ENCODE assay signal across 13 cellular contexts in the genomic region with DNA sequence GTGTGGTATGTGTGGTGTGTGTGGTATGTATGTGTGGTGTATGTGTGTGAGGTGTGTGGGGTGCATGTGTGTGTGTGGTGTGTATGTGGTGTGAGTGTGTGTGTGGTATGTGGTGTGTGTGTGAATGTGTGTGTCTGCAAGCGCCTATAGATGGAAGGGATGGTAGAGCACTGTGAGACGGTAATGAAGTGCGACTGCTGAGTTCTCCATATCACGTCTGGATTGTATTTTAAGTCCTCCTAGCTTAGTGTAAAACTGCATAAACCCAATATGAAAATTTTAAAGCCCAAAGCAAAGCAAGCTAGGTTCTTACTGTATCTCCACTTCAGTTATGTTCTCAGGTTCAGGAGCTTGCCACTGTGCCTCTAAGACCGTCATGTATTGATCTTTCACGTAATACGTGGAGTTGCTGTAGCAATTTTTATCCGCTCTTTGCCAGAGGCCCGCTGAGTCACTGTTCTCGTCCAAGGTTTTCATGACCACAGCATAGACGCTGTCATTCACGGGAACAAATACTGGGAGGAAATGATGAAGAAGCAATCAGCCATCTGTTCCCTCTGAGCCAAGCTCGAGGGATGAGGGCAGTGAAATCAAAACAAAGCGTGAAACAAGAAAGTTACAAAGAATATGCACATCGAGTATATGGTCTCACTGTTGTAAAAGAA. TPM values are rescaled to one million over a fixed set of nuclear protein-coding genes. Genes with fewer than 3 reads are reported as not detected.
DNase-seq lines count a peak whose midpoint lies in the region; ATAC-seq and TF ChIP-seq lines count a peak whose summit lies in the region.
"Had no signal": no experiment of that assay in that cellular context is flagged by ENCODE, and none has a peak within 500 bp of the region (broad histone marks: within the 10 kb centered on the region; RNA-seq: fewer than 3 reads in every experiment).

No MANE protein-coding gene starts in this region.

- peak overlapping the region; percentile 48 for H3K27ac ChIP-seq in brain microvascular endothelial cell
- H3K27ac ChIP-seq: ovary had no signal

- peak; percentile 66 for DNase-seq in Daoy (ENCODE audit: low read depth)
- peak; percentile 17 for DNase-seq in NCI-H146 treated with DMSO at 0.1 percent for 48 hours (lab: John Stamatoyannopoulos, UW; ENCODE audit: unreplicated experiment)
- peak; percentile 90 for DNase-seq in brain microvascular endothelial cell
- DNase-seq in lung microvascular endothelial cell (ENCODE audit: low read depth in 2 of 2), result peak; percentile 56 to 90
- no peak for DNase-seq in ecto neural progenitor cell (ENCODE audit: low spot score)
- DNase-seq in NCI-H187 treated with DMSO at 0.1 percent for 48 hours (lab: John Stamatoyannopoulos, UW), result no peak
- DNase-seq: KG1; ovary; stimulated activated naive CD8-positive, alpha-beta T cell treated with anti-CD3 and anti-CD28 coated beads, Interleukin-15, amount 100 ng/mL, for 72 hours; SW 1271 had no signal

- ATAC-seq in HG02884 (IDR thresholded peaks at IDR 0.05; ENCODE audit: unreplicated experiment), result no peak
- ATAC-seq in GM21737 (IDR thresholded peaks at IDR 0.05; ENCODE audit: unreplicated experiment), result no peak

- TF ChIP-seq CTCF in brain microvascular endothelial cell (IDR thresholded peaks at IDR 0.05; ENCODE audit: low read depth, low read length, missing control alignments), result no peak

- in situ Hi-C loops in brain microvascular endothelial cell (cut with HindIII; ENCODE audit: low pct_ligation_motif_present, low sequenced_read_pairs), result no loop called here

- no peak overlapping the region for H3K4me3 ChIP-seq in brain microvascular endothelial cell (ENCODE audit: low read depth, low read length)
- H3K4me3 ChIP-seq: ovary had no signal

- H3K36me3 ChIP-seq in brain microvascular endothelial cell (replicated peaks), result no peaks in the 10 kb centered on the region
- H3K36me3 ChIP-seq: ovary had no signal

- no peaks in the 10 kb centered on the region for H3K27me3 ChIP-seq in brain microvascular endothelial cell (replicated peaks)
- H3K27me3 ChIP-seq: ovary had no signal

RNA-seq across cellular contexts. Expression of gene PLET1, which starts 5.5 kb away (rescaled TPM):
- total RNA-seq in Daoy (2014; rRNA removed; shearing (Covaris generic)), result not detected in 2 replicates
- total RNA-seq in lung microvascular endothelial cell, result not detected in 2 replicates
- total RNA-seq: activated T-helper 2 cell treated with anti-CD3 and anti-CD28 coated beads, Interferon-gamma antibody, Interleukin-2, Interleukin-4, amounts not matched to agents 10 μg/mL and 5 μg/mL and 100 μg/mL, durations not matched to agents 14 hours and 24 hours and 36 hours; ovary had no signal

RNA-seq across cellular contexts. Expression of gene PTS, which starts 29.0 kb away (rescaled TPM):
- total RNA-seq in Daoy (2014; rRNA removed; shearing (Covaris generic)), result 71.1 and 73.6 TPM in 2 replicates
- total RNA-seq in lung microvascular endothelial cell, result 24.2 and 39.5 TPM in 2 replicates

Comparison
In these comparisons a context has a peak if more than half of its experiments do, and no peak if none do; other contexts are left out.
1. DNase-seq: peak in Daoy (single experiment), NCI-H146 treated with DMSO at 0.1 percent for 48 hours (single experiment), brain microvascular endothelial cell (single experiment) and lung microvascular endothelial cell (2 of 2); none in ecto neural progenitor cell (single experiment) and NCI-H187 treated with DMSO at 0.1 percent for 48 hours (single experiment).